ENCODE assay signal across 16 cellular contexts in the genomic region with DNA sequence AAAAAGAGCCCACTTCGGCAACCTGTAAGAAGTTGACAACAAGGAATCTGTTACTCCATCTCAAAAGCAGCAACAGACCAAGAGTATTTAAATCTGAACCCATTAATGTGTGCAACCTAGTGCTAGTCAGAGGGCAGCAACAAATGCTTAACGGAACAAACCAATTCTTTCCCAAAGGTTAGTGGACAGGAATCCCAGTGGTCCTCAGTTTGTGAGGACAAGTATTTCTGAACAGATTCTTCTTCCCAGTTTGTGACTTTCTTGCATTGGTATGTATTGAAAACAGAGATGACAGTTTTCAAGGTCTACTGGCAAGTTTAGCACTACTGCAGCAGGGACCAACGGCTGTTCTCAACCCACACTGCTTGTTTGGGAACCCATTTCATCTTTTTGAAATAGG. TPM values are rescaled to one million over a fixed set of nuclear protein-coding genes. Genes with fewer than 3 reads are reported as not detected.
A peak's percentile ranks its signal among the peaks of the same experiment; 100 is the strongest.
DNase-seq lines count a peak whose midpoint lies in the region; ATAC-seq and TF ChIP-seq lines count a peak whose summit lies in the region.
"Had no signal": no experiment of that assay in that cellular context is flagged by ENCODE, and none has a peak within 500 bp of the region (broad histone marks: within the 10 kb centered on the region; RNA-seq: fewer than 3 reads in every experiment).

No MANE protein-coding gene starts in this region.

- no peak overlapping the region for H2AFZ ChIP-seq in neural cell (ENCODE audit: low read depth, low read length)

- H3K36me3 Mint-ChIP-seq in activated CD4-positive, alpha-beta T cell treated with anti-CD3 and anti-CD28 coated beads, Interleukin-2, amount 10 ng/mL, durations not matched to agents 24 days and 14 days (ENCODE audit: low read depth) = peaks cover 71% of the 10 kb centered on the region

- H4K20me1 ChIP-seq in neural cell (ENCODE audit: insufficient read depth) = no peaks in the 10 kb centered on the region

- peaks cover 49% of the 10 kb centered on the region for H3K4me1 Mint-ChIP-seq in activated CD4-positive, alpha-beta T cell treated with anti-CD3 and anti-CD28 coated beads, Interleukin-2, amount 10 ng/mL, durations not matched to agents 24 days and 14 days

- DNase-seq in activated CD4-positive, alpha-beta T cell treated with anti-CD3 and anti-CD28 coated beads, Interleukin-2, amount 10 ng/mL, durations not matched to agents 24 days and 14 days = no peak
- no peak for DNase-seq in activated CD4-positive, alpha-beta T cell treated with anti-CD3 and anti-CD28 coated beads, Interleukin-2, amount 50 U/mL, for 1 hour
- DNase-seq in LNCaP clone FGC (ENCODE audit: low read depth) (no peak), adipocyte (ENCODE audit: low read depth) (no peak), hypothalamus (lab: John Stamatoyannopoulos, UW) (no peak)
- no peak for DNase-seq in effector CD4-positive, alpha-beta T cell
- DNase-seq: IMR-90, NCI-H2029, substantia nigra had no signal

- intact Hi-C loops in activated CD4-positive, alpha-beta T cell treated with anti-CD3 and anti-CD28 coated beads, Interleukin-2, amount 10 ng/mL, durations not matched to agents 24 days and 14 days (cut with micrococcal nuclease) = loop anchor here (10.0 kb wide), 2 partner anchors 255 to 515 kb away; partner anchors contain the start of gene HES7

- no peaks in the 10 kb centered on the region for H3K9me3 ChIP-seq in adipocyte (ENCODE audit: control insufficient read depth, low read length)
- H3K9me3 ChIP-seq in neural cell (ENCODE audit: low read length) = no peaks in the 10 kb centered on the region
- H3K9me3 ChIP-seq: prostate gland had no signal

- H3K4me2 ChIP-seq in neural cell (ENCODE audit: low read length) = no peak overlapping the region

- no peak for TF ChIP-seq EP300 in neural cell (conservative IDR thresholded peaks at IDR 0.05; ENCODE audit: poor library complexity, severe bottlenecking)

- H3K27ac ChIP-seq in neural cell (ENCODE audit: low read length) = no peak overlapping the region
- H3K27ac ChIP-seq: prostate gland had no signal

- peaks cover 53% of the 10 kb centered on the region for H3K36me3 ChIP-seq in adipocyte (ENCODE audit: control insufficient read depth, insufficient read depth, low read length, severe bottlenecking)
- no peaks in the 10 kb centered on the region for H3K36me3 ChIP-seq in neural cell (ENCODE audit: insufficient read depth, low read length)

- no peak for TF ChIP-seq CTCF in LNCaP clone FGC (IDR thresholded peaks at IDR 0.05; ENCODE audit: control insufficient read depth, extremely low read depth, insufficient read depth)
- no peak for TF ChIP-seq CTCF in neural cell (IDR thresholded peaks at IDR 0.05; ENCODE audit: poor library complexity, severe bottlenecking)

- no peaks in the 10 kb centered on the region for H3K9me2 ChIP-seq in neural cell (ENCODE audit: insufficient read depth, low read length)

- ATAC-seq in HG02981 (IDR thresholded peaks at IDR 0.05; ENCODE audit: unreplicated experiment) = no peak

- H3K9ac ChIP-seq in adipocyte (ENCODE audit: low read length) (peak overlapping the region; percentile 99), neural cell (ENCODE audit: low read length) (no peak overlapping the region)

- H3K27me3 Mint-ChIP-seq in activated CD4-positive, alpha-beta T cell treated with anti-CD3 and anti-CD28 coated beads, Interleukin-2, amount 10 ng/mL, durations not matched to agents 24 days and 14 days = no peaks in the 10 kb centered on the region

- H3K4me3 ChIP-seq in LNCaP clone FGC (ENCODE audit: low read depth, low read length) (peak overlapping the region; percentile 78), adipocyte (ENCODE audit: low read length) (peak overlapping the region; percentile 3), neural cell (ENCODE audit: low read length) (peak overlapping the region; percentile 94)

- H3K27ac Mint-ChIP-seq in activated CD4-positive, alpha-beta T cell treated with anti-CD3 and anti-CD28 coated beads, Interleukin-2, amount 10 ng/mL, durations not matched to agents 24 days and 14 days = no peak overlapping the region

- H3K4me3 Mint-ChIP-seq in activated CD4-positive, alpha-beta T cell treated with anti-CD3 and anti-CD28 coated beads, Interleukin-2, amount 10 ng/mL, durations not matched to agents 24 days and 14 days = peak overlapping the region; percentile 99

- no peak for TF ChIP-seq RAD21 in neural cell (conservative IDR thresholded peaks at IDR 0.05)

- peaks cover 48% of the 10 kb centered on the region for H3K4me1 ChIP-seq in adipocyte (ENCODE audit: control insufficient read depth, insufficient read depth, low read length)

- H3K27me3 ChIP-seq in adipocyte (replicated peaks; ENCODE audit: control insufficient read depth, insufficient read depth, low read length) (no peaks in the 10 kb centered on the region), neural cell (ENCODE audit: insufficient read depth, low read depth, low read length) (no peaks in the 10 kb centered on the region)

- H3K9me3 Mint-ChIP-seq in activated CD4-positive, alpha-beta T cell treated with anti-CD3 and anti-CD28 coated beads, Interleukin-2, amount 10 ng/mL, durations not matched to agents 24 days and 14 days = no peaks in the 10 kb centered on the region

- H3F3A ChIP-seq in neural cell (ENCODE audit: insufficient read depth, low read length, poor library complexity, severe bottlenecking) = no peaks in the 10 kb centered on the region

- peaks cover 34% of the 10 kb centered on the region for H3K79me2 ChIP-seq in neural cell (replicated peaks; ENCODE audit: insufficient read depth, low read length)

TF ChIP-seq in neural cell, 6 proteins besides CTCF, POLR2A, EP300 and RAD21:
- no peak for TF ChIP-seq SMC3 (conservative IDR thresholded peaks at IDR 0.05; ENCODE audit: poor library complexity)
- TF ChIP-seq MXI1 (conservative IDR thresholded peaks at IDR 0.05; ENCODE audit: poor library complexity, severe bottlenecking) = no peak
- no peak for TF ChIP-seq TAF1 (IDR thresholded peaks at IDR 0.05; ENCODE audit: low read depth)
- TF ChIP-seq REST (IDR thresholded peaks at IDR 0.05; ENCODE audit: borderline replicate concordance) = no peak
- TF ChIP-seq EZH2 (IDR thresholded peaks at IDR 0.05; ENCODE audit: borderline replicate concordance, insufficient read depth, low read length, poor library complexity, severe bottlenecking) = no peak
- TF ChIP-seq POLR2AphosphoS5 (IDR thresholded peaks at IDR 0.05) = no peak

RNA-seq across cellular contexts. Expression of gene RPL26, which starts 2.9 kb away (rescaled TPM):
- total RNA-seq in activated CD4-positive, alpha-beta T cell treated with anti-CD3 and anti-CD28 coated beads, Interleukin-2, amount 10 ng/mL, durations not matched to agents 24 days and 14 days = 2,460 and 2,469 TPM in 2 replicates
- polyA plus RNA-seq in neural cell = 3,508 and 4,061 TPM in 2 replicates
- polyA minus RNA-seq in neural cell = 970 and 1,174 TPM in 2 replicates

RNA-seq across cellular contexts. Expression of gene RNF222, which starts 17.6 kb away (rescaled TPM):
- total RNA-seq in activated CD4-positive, alpha-beta T cell treated with anti-CD3 and anti-CD28 coated beads, Interleukin-2, amount 10 ng/mL, durations not matched to agents 24 days and 14 days = not detected in 2 replicates
- not detected in 2 replicates for polyA plus RNA-seq in neural cell
- not detected in 2 replicates for polyA minus RNA-seq in neural cell
- total RNA-seq: dermis microvascular lymphatic vessel endothelial cell, glomerular endothelial cell, IMR-90, liver, prostate gland had no signal
- polyA plus RNA-seq: IMR-90, liver had no signal

RNA-seq across cellular contexts. Expression of gene ODF4, which starts 40.4 kb away (rescaled TPM):
- total RNA-seq in activated CD4-positive, alpha-beta T cell treated with anti-CD3 and anti-CD28 coated beads, Interleukin-2, amount 10 ng/mL, durations not matched to agents 24 days and 14 days = not detected in 2 replicates
- not detected in 2 replicates for polyA plus RNA-seq in neural cell
- not detected in 2 replicates for polyA minus RNA-seq in neural cell
- total RNA-seq: dermis microvascular lymphatic vessel endothelial cell, G401, glomerular endothelial cell, IMR-90, liver, prostate gland had no signal
- polyA plus RNA-seq: IMR-90, liver had no signal

RNA-seq across cellular contexts. Expression of gene NDEL1, which starts 55.6 kb away (rescaled TPM):
- 72.8 and 74.3 TPM in 2 replicates for total RNA-seq in activated CD4-positive, alpha-beta T cell treated with anti-CD3 and anti-CD28 coated beads, Interleukin-2, amount 10 ng/mL, durations not matched to agents 24 days and 14 days
- polyA plus RNA-seq in neural cell = 25.7 and 33.8 TPM in 2 replicates
- 53.1 and 55.5 TPM in 2 replicates for polyA minus RNA-seq in neural cell

Comparison
In these comparisons a context has a peak if more than half of its experiments do, and no peak if none do; other contexts are left out.
1. H3K4me3 ChIP-seq: peak in every context shown above with its lines; median percentile 94 in neural cell; 78 in LNCaP clone FGC; 3 in adipocyte.